In genomic region chr7:130277763-130278643, GRCh38 we compare ENCODE assay signal across 9 cellular contexts. TPM values are rescaled to one million over a fixed set of nuclear protein-coding genes. Genes with fewer than 3 reads are reported as not detected.
DNase-seq lines count a peak whose midpoint lies in the region; ATAC-seq and TF ChIP-seq lines count a peak whose summit lies in the region.
"Had no signal": no experiment of that assay in that cellular context is flagged by ENCODE, and none has a peak within 500 bp of the region (broad histone marks: within the 10 kb centered on the region; RNA-seq: fewer than 3 reads in every experiment).

No MANE protein-coding gene starts in this region.

- TF ChIP-seq POLR2A in GM18505 (IDR thresholded peaks at IDR 0.05; ENCODE audit: borderline replicate concordance, extremely low read depth, insufficient read depth, insufficient read length) = no peak

- ATAC-seq in HG03442 (IDR thresholded peaks at IDR 0.05; ENCODE audit: unreplicated experiment) = no peak
- no peak for ATAC-seq in GM18505 (IDR thresholded peaks at IDR 0.05; ENCODE audit: unreplicated experiment)
- no peak for ATAC-seq in GM21360 (IDR thresholded peaks at IDR 0.05; ENCODE audit: unreplicated experiment)

- DNase-seq in NCI-H187 (lab: John Stamatoyannopoulos, UW) (peak; percentile 40 to 45), NCI-H187 treated with DMSO at 0.1 percent for 48 hours (lab: John Stamatoyannopoulos, UW) (no peak), NCI-H82 treated with DMSO at 0.1 percent for 48 hours (lab: John Stamatoyannopoulos, UW; ENCODE audit: unreplicated experiment) (peak; percentile 74), dedifferentiated amniotic fluid mesenchymal stem cell (ENCODE audit: extremely low spot score) (peak; percentile 44), lung microvascular endothelial cell (ENCODE audit: low read depth in 2 of 2) (peak; percentile 59 to 68)

RNA-seq across cellular contexts. Expression of gene CPA2, which starts 11.3 kb away (rescaled TPM):
- total RNA-seq in lung microvascular endothelial cell = not detected in 2 replicates
- total RNA-seq: T-helper 2 cell treated with Interferon-gamma antibody and Interleukin-4, amounts not matched to agents 100 ng/mL and 5 ng/mL, for 36 hours had no signal

RNA-seq across cellular contexts. Expression of gene CPA4, which starts 15.0 kb away (rescaled TPM):
- under 0.01 TPM in 1 of 2 replicates, not detected in the other for total RNA-seq in lung microvascular endothelial cell
- total RNA-seq: T-helper 2 cell treated with Interferon-gamma antibody and Interleukin-4, amounts not matched to agents 100 ng/mL and 5 ng/mL, for 36 hours had no signal
